7 cellular contexts compared by ENCODE assay signal in genomic region chr15:22186846-22187532, GRCh38.
DNase-seq lines count a peak whose midpoint lies in the region; ATAC-seq, FAIRE-seq and TF ChIP-seq lines count a peak whose summit lies in the region.
"Not testable (repeated sequence)": the region's sequence is repeated elsewhere in the genome, so short reads cannot be mapped to it uniquely, and the experiment has no call there.

No MANE protein-coding gene starts in this region.

- CTCF ChIA-PET in A549 (lab: Yijun Ruan, JAX); T-cell (lab: Charles Lee); activated CD4-positive, alpha-beta T cell treated with anti-CD3 and anti-CD28 coated beads for 36 hours (lab: Charles Lee); naive thymus-derived CD4-positive, alpha-beta T cell (lab: Charles Lee): not testable (repeated sequence)

- H3K4me2 ChIP-seq in A549 = not testable (repeated sequence)

- not testable (repeated sequence) for H3K9me3 Mint-ChIP-seq in T-cell; activated CD4-positive, alpha-beta T cell treated with anti-CD3 and anti-CD28 coated beads for 36 hours (ENCODE audit: low read depth); activated T-cell treated with anti-CD3 and anti-CD28 coated beads, Interleukin-2, amount 50 U/mL, for 72 hours; activated naive CD4-positive, alpha-beta T cell treated with anti-CD3 and anti-CD28 coated beads, Interleukin-2, amount 50 U/mL, for 72 hours; naive thymus-derived CD4-positive, alpha-beta T cell

- ATAC-seq in A549 = peak in 1 of 2 experiments; percentile 40; a peak in 1 of 6 replicates
- peak in 3 of 4 experiments; percentile 17 to 70 (median 19) for ATAC-seq in T-cell (replicated peaks in 1 of 4)
- peak; percentile 91 for ATAC-seq in activated CD4-positive, alpha-beta T cell treated with anti-CD3 and anti-CD28 coated beads for 36 hours
- peak; percentile 92 to 95 for ATAC-seq in activated T-cell treated with anti-CD3 and anti-CD28 coated beads, Interleukin-2, amount 50 U/mL, for 72 hours (replicated peaks in 1 of 2)
- ATAC-seq in activated naive CD4-positive, alpha-beta T cell treated with anti-CD3 and anti-CD28 coated beads, Interleukin-2, amount 50 U/mL, for 72 hours = peak; percentile 90 to 96
- peak; percentile 54 for ATAC-seq in naive thymus-derived CD4-positive, alpha-beta T cell
- ATAC-seq in stimulated activated naive CD8-positive, alpha-beta T cell treated with anti-CD3 and anti-CD28 coated beads, Interleukin-15, Interleukin-2, amounts not matched to agents 100 U/mL and 50 U/mL, for 24 hours = peak; percentile 97

- not testable (repeated sequence) for H3K9me3 ChIP-seq in A549; naive thymus-derived CD4-positive, alpha-beta T cell (ENCODE audit: control insufficient read depth in 2 of 3, low read length in 3 of 3)

- not testable (repeated sequence) for H3K4me3 ChIP-seq in A549; naive thymus-derived CD4-positive, alpha-beta T cell (ENCODE audit: low read length)

- not testable (repeated sequence) for H3K27ac ChIP-seq in A549; naive thymus-derived CD4-positive, alpha-beta T cell (ENCODE audit: low read depth, low read length)

- intact Hi-C loops in activated CD4-positive, alpha-beta T cell treated with anti-CD3 and anti-CD28 coated beads for 36 hours (cut with DNase I, micrococcal nuclease); naive thymus-derived CD4-positive, alpha-beta T cell (cut with micrococcal nuclease): not testable (repeated sequence)

- TF ChIP-seq CTCF in A549 (IDR thresholded peaks at IDR 0.05) = not testable (repeated sequence)

- H3K36me3 ChIP-seq in naive thymus-derived CD4-positive, alpha-beta T cell (ENCODE audit: control insufficient read depth in 2 of 3, insufficient read depth in 3 of 3, low read length in 3 of 3) = not testable (repeated sequence)

- H3K4me1 ChIP-seq in A549; naive thymus-derived CD4-positive, alpha-beta T cell (ENCODE audit: control insufficient read depth in 2 of 2, insufficient read depth in 2 of 2, low read length in 2 of 2): not testable (repeated sequence)

- POLR2A ChIA-PET in A549 (lab: Yijun Ruan, JAX); T-cell (lab: Charles Lee); activated CD4-positive, alpha-beta T cell treated with anti-CD3 and anti-CD28 coated beads for 36 hours (lab: Charles Lee); naive thymus-derived CD4-positive, alpha-beta T cell (lab: Charles Lee): not testable (repeated sequence)

- TF ChIP-seq POLR2A in A549 (IDR thresholded peaks at IDR 0.05; ENCODE audit: low read length) = not testable (repeated sequence)

- not testable (repeated sequence) for TF ChIP-seq EP300 in A549 (IDR thresholded peaks at IDR 0.05)

- 11% methylated on average over 1 of the region's 9 CpGs for WGBS in A549 (ENCODE audit: missing lambda C conversion rate)

- TF ChIP-seq RAD21 in A549 (conservative IDR thresholded peaks at IDR 0.05 in 1 of 2, IDR thresholded peaks at IDR 0.05 in 1 of 2) = not testable (repeated sequence)

- DNase-seq in A549 (ENCODE audit: low read depth in 1 of 2, low spot score in 1 of 2); T-cell; activated T-cell treated with anti-CD3 and anti-CD28 coated beads, Interleukin-2, amount 50 U/mL, for 72 hours; activated naive CD4-positive, alpha-beta T cell treated with anti-CD3 and anti-CD28 coated beads, Interleukin-2, amount 50 U/mL, for 72 hours (ENCODE audit: low spot score in 2 of 2); naive thymus-derived CD4-positive, alpha-beta T cell; stimulated activated naive CD8-positive, alpha-beta T cell treated with anti-CD3 and anti-CD28 coated beads, Interleukin-15, Interleukin-2, amounts not matched to agents 100 U/mL and 50 U/mL, for 24 hours: not testable (repeated sequence)
- DNase-seq in activated CD4-positive, alpha-beta T cell treated with anti-CD3 and anti-CD28 coated beads for 36 hours = peak; percentile 18

- not testable (repeated sequence) for H3K36me3 Mint-ChIP-seq in T-cell; activated CD4-positive, alpha-beta T cell treated with anti-CD3 and anti-CD28 coated beads for 36 hours (ENCODE audit: low read depth); activated T-cell treated with anti-CD3 and anti-CD28 coated beads, Interleukin-2, amount 50 U/mL, for 72 hours (ENCODE audit: insufficient read depth in 2 of 2); activated naive CD4-positive, alpha-beta T cell treated with anti-CD3 and anti-CD28 coated beads, Interleukin-2, amount 50 U/mL, for 72 hours; naive thymus-derived CD4-positive, alpha-beta T cell

- not testable (repeated sequence) for H3K4me3 Mint-ChIP-seq in T-cell; activated T-cell treated with anti-CD3 and anti-CD28 coated beads, Interleukin-2, amount 50 U/mL, for 72 hours; naive thymus-derived CD4-positive, alpha-beta T cell
- H3K4me3 Mint-ChIP-seq in activated CD4-positive, alpha-beta T cell treated with anti-CD3 and anti-CD28 coated beads for 36 hours = peak overlapping the region; percentile 36

- not testable (repeated sequence) for H3K27me3 Mint-ChIP-seq in T-cell; activated CD4-positive, alpha-beta T cell treated with anti-CD3 and anti-CD28 coated beads for 36 hours; activated T-cell treated with anti-CD3 and anti-CD28 coated beads, Interleukin-2, amount 50 U/mL, for 72 hours (ENCODE audit: low read depth); naive thymus-derived CD4-positive, alpha-beta T cell

- FAIRE-seq in A549 (lab: Jason Lieb, UNC) = peak; percentile 99

- not testable (repeated sequence) for H3K4me1 Mint-ChIP-seq in T-cell; activated CD4-positive, alpha-beta T cell treated with anti-CD3 and anti-CD28 coated beads for 36 hours; activated T-cell treated with anti-CD3 and anti-CD28 coated beads, Interleukin-2, amount 50 U/mL, for 72 hours (ENCODE audit: low read depth); naive thymus-derived CD4-positive, alpha-beta T cell

- H3K27ac Mint-ChIP-seq in T-cell; activated T-cell treated with anti-CD3 and anti-CD28 coated beads, Interleukin-2, amount 50 U/mL, for 72 hours; naive thymus-derived CD4-positive, alpha-beta T cell: not testable (repeated sequence)
- H3K27ac Mint-ChIP-seq in activated CD4-positive, alpha-beta T cell treated with anti-CD3 and anti-CD28 coated beads for 36 hours = peak overlapping the region; percentile 71
- H3K27ac Mint-ChIP-seq in activated naive CD4-positive, alpha-beta T cell treated with anti-CD3 and anti-CD28 coated beads, Interleukin-2, amount 50 U/mL, for 72 hours = peak overlapping the region in 1 of 2 donors; percentile 89

- H3K27me3 ChIP-seq in naive thymus-derived CD4-positive, alpha-beta T cell (ENCODE audit: control insufficient read depth in 2 of 2, insufficient read depth in 2 of 2, low read length in 2 of 2) = not testable (repeated sequence)
